Comparison of ENCODE assay signal across 15 cellular contexts in genomic region chr4:960736-961650, GRCh38. TPM values are rescaled to one million over a fixed set of nuclear protein-coding genes. Genes with fewer than 3 reads are reported as not detected.
"Had no signal": no experiment of that assay in that cellular context is flagged by ENCODE, and none has a peak within 500 bp of the region (broad histone marks: within the 10 kb centered on the region; RNA-seq: fewer than 3 reads in every experiment).

No MANE protein-coding gene starts in this region.

- H3K4me1 ChIP-seq: ascending aorta, gastroesophageal sphincter, heart left ventricle, stomach, upper lobe of left lung had no signal

- ATAC-seq: activated T-cell treated with anti-CD3 and anti-CD28 coated beads, Interleukin-2, amount 50 U/mL, for 4 hours; gastroesophageal sphincter had no signal

- H3K27ac ChIP-seq: ascending aorta, gastroesophageal sphincter, heart left ventricle, stomach, upper lobe of left lung had no signal

- H3K9me3 ChIP-seq: ascending aorta, gastroesophageal sphincter, heart left ventricle, stomach, upper lobe of left lung had no signal

- H3K27me3 ChIP-seq: ascending aorta, gastroesophageal sphincter, heart left ventricle, stomach, upper lobe of left lung had no signal

- H3K4me3 ChIP-seq: ascending aorta, gastroesophageal sphincter, heart left ventricle, lung, stomach, upper lobe of left lung had no signal

- DNase-seq: activated CD4-positive, alpha-beta T cell treated with anti-CD3 and anti-CD28 coated beads, Interleukin-2, amount 50 U/mL, for 1 hour; activated CD4-positive, CD25-positive, alpha-beta regulatory T cell treated with anti-CD3 and anti-CD28 coated beads, Interleukin-2, amount 50 U/mL, for 72 hours; activated CD8-positive, alpha-beta memory T cell treated with anti-CD3 and anti-CD28 coated beads, Interleukin-2, amount 50 U/mL, for 4 hours; activated naive CD4-positive, alpha-beta T cell treated with anti-CD3 and anti-CD28 coated beads for 36 hours; activated T-cell treated with anti-CD3 and anti-CD28 coated beads, Interleukin-2, amount 50 U/mL, for 4 hours; effector CD4-positive, alpha-beta T cell; heart left ventricle; nephron progenitor cell; occipital lobe; stomach had no signal

RNA-seq across cellular contexts. Expression of gene SLC26A1, which starts 32.2 kb away (rescaled TPM):
- total RNA-seq: activated naive CD4-positive, alpha-beta T cell treated with anti-CD3 and anti-CD28 coated beads for 36 hours; ascending aorta; gastroesophageal sphincter; skeletal muscle tissue had no signal
